Comparison of ENCODE assay signal across 17 cellular contexts in the genomic region with DNA sequence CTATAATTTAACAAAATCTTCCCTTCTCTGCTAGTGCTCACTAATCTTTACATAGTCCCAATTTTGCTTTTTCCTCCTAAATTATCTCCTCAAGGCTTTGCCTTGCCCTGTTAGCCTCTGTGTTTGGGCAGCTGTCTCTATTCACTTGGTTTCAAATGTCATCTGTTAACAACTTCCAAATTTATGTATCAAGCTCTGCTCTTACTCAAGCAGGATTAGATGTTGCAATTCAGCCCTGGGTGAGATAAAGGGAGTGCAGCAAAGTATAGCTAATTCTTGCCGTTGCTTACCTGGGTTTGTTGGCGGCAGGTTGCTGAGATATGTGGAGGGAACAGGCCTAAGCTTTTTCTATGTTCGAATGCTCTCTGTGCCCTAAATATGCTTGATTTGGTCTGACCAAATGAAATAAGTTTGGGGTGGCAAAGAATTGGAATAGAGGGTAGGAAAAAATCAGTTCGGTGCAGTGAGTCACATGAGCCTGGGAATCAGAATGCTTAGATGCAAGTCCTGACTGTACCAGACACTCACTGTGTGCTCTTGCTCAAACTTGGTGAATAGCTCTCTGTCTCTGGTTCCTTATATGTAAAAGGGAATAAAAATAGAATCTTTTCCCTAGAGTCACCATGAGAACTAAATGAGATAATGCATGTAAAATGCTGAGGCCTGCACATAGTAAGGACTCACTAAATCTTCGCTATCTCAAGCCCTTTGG.
DNase-seq lines count a peak whose midpoint lies in the region; ATAC-seq, FAIRE-seq and TF ChIP-seq lines count a peak whose summit lies in the region.
"Had no signal": no experiment of that assay in that cellular context is flagged by ENCODE, and none has a peak within 500 bp of the region (broad histone marks: within the 10 kb centered on the region; RNA-seq: fewer than 3 reads in every experiment).

No MANE protein-coding gene starts in this region.

- H3K9me3 ChIP-seq in GM23248 (ENCODE audit: low read depth) = no peaks in the 10 kb centered on the region
- H3K9me3 ChIP-seq in ascending aorta = peaks cover 0 to 10% of the 10 kb centered on the region in 2 donors
- H3K9me3 ChIP-seq in heart right ventricle = peaks cover 0 to 41% (median 12%) of the 10 kb centered on the region in 11 donors
- H3K9me3 ChIP-seq in pancreas = peaks cover 0 to 3% (median 0%) of the 10 kb centered on the region in 4 donors
- H3K9me3 ChIP-seq in kidney (ENCODE audit: control insufficient read depth in 1 of 2, low read length in 2 of 2) = peaks cover 0 to 3% of the 10 kb centered on the region in 2 donors

- no peaks in the 10 kb centered on the region for H3K27me3 ChIP-seq in GM23248 (replicated peaks; ENCODE audit: insufficient read depth)
- no peaks in the 10 kb centered on the region for H3K27me3 ChIP-seq in ascending aorta
- H3K27me3 ChIP-seq in heart right ventricle = no peaks in the 10 kb centered on the region
- H3K27me3 ChIP-seq in pancreas = no peaks in the 10 kb centered on the region

- H4K20me1 ChIP-seq in GM23248 (ENCODE audit: insufficient read depth) = no peaks in the 10 kb centered on the region

- ATAC-seq in heart right ventricle = peak; percentile 60 to 92 (median 78)
- ATAC-seq in pancreas = peak; percentile 35 to 84 (median 62)
- no peak for ATAC-seq in activated T-helper 17 cell treated with anti-CD3 and anti-CD28 coated beads, Interleukin-2, amount 50 U/mL, for 72 hours (replicated peaks)

- H3K36me3 Mint-ChIP-seq in activated T-helper 17 cell treated with anti-CD3 and anti-CD28 coated beads, Interleukin-2, amount 50 U/mL, for 72 hours (ENCODE audit: low read depth) = no peaks in the 10 kb centered on the region

- DNase-seq in GM23248 (peak; percentile 84), ascending aorta (ENCODE audit: low spot score in 2 of 2) (no peak), heart right ventricle (no peak), pancreas (no peak), glomerular visceral epithelial cell (ENCODE audit: extremely low spot score) (no peak), kidney (no peak)
- DNase-seq in activated naive CD4-positive, alpha-beta T cell treated with anti-CD3 and anti-CD28 coated beads, Interleukin-2, amount 50 U/mL, for 16 hours = no peak
- DNase-seq: caudate nucleus, DMS79, NCI-H1105 treated with DMSO at 0.1 percent for 48 hours, NCI-H774 had no signal

- 28 to 35% methylated on average over 5 of the region's 5 CpGs for WGBS in GM23248 (ENCODE audit: low coverage in 1 of 2, low lambda C conversion rate in 2 of 2, missing lambda C conversion rate in 2 of 2), 2 experiments
- WGBS in heart right ventricle, 2 donors = 56 to 60% methylated on average over 5 of the region's 5 CpGs
- 51 to 54% methylated on average over 5 of the region's 5 CpGs for WGBS in pancreas, 2 donors

- intact Hi-C loops in ascending aorta (cut with DNase I) (no loop called here), heart right ventricle (cut with DNase I) (loop anchor here in 1 of 10 donors (5.0 kb wide), 1 partner anchor 61 kb away; no protein-coding TSS in a partner anchor), pancreas (cut with DNase I) (loop anchor here in 1 of 3 donors (10.0 kb wide), 1 partner anchor 179 kb away; no protein-coding TSS in a partner anchor), kidney (cut with DNase I) (no loop called here)

- peaks cover 18% of the 10 kb centered on the region; the same call in 1 of the 2 replicates for H3F3A ChIP-seq in GM23248 (ENCODE audit: insufficient read depth)

- H3K9me2 ChIP-seq in GM23248 (ENCODE audit: insufficient read depth) = no peaks in the 10 kb centered on the region

- H3K27ac ChIP-seq in GM23248 = peak overlapping the region; percentile 81
- peak overlapping the region; percentile 68 to 70 for H3K27ac ChIP-seq in ascending aorta
- H3K27ac ChIP-seq in heart right ventricle = peak overlapping the region in 8 of 10 donors; percentile 44 to 77 (median 57)
- no peak overlapping the region for H3K27ac ChIP-seq in pancreas
- no peak overlapping the region for H3K27ac ChIP-seq in kidney (ENCODE audit: low read depth in 2 of 2, low read length in 2 of 2)

- H3K36me3 ChIP-seq in GM23248 (ENCODE audit: low read depth) = no peaks in the 10 kb centered on the region
- H3K36me3 ChIP-seq in ascending aorta = no peaks in the 10 kb centered on the region
- no peaks in the 10 kb centered on the region for H3K36me3 ChIP-seq in heart right ventricle
- no peaks in the 10 kb centered on the region for H3K36me3 ChIP-seq in pancreas
- H3K36me3 ChIP-seq in kidney (ENCODE audit: control insufficient read depth in 1 of 2, insufficient read depth in 2 of 2, low read length in 2 of 2) = no peaks in the 10 kb centered on the region

- H2AFZ ChIP-seq in GM23248 = peak overlapping the region; percentile 11

- FAIRE-seq in pancreas (lab: Jason Lieb, UNC) = no peak
- FAIRE-seq in kidney (lab: Jason Lieb, UNC) = no peak
- FAIRE-seq: GM12891, GM19239, TTC549 had no signal

- H3K27me3 Mint-ChIP-seq in activated T-helper 17 cell treated with anti-CD3 and anti-CD28 coated beads, Interleukin-2, amount 50 U/mL, for 72 hours = peaks cover 28% of the 10 kb centered on the region
- H3K27me3 Mint-ChIP-seq: B cell had no signal

- no peaks in the 10 kb centered on the region for H3K79me2 ChIP-seq in GM23248 (ENCODE audit: insufficient read depth)

- H3K4me3 ChIP-seq in GM23248 = no peak overlapping the region
- no peak overlapping the region for H3K4me3 ChIP-seq in ascending aorta
- H3K4me3 ChIP-seq in heart right ventricle = no peak overlapping the region
- no peak overlapping the region for H3K4me3 ChIP-seq in pancreas
- no peak overlapping the region for H3K4me3 ChIP-seq in kidney (ENCODE audit: low read length in 2 of 2)

- H3K4me1 ChIP-seq in GM23248 (ENCODE audit: insufficient read depth) (peaks cover 33% of the 10 kb centered on the region), ascending aorta (peaks cover 0 to 4% of the 10 kb centered on the region in 2 donors), heart right ventricle (peaks cover 0 to 22% (median 10%) of the 10 kb centered on the region in 9 donors), pancreas (peaks cover 0 to 5% (median 0%) of the 10 kb centered on the region in 3 donors), kidney (ENCODE audit: control insufficient read depth in 1 of 2, insufficient read depth in 1 of 2, low read depth in 1 of 2, low read length in 2 of 2) (no peaks in the 10 kb centered on the region)

- peaks cover 23% of the 10 kb centered on the region for H3K9me3 Mint-ChIP-seq in activated T-helper 17 cell treated with anti-CD3 and anti-CD28 coated beads, Interleukin-2, amount 50 U/mL, for 72 hours

- TF ChIP-seq CTCF in ascending aorta (IDR thresholded peaks at IDR 0.05) (no peak), heart right ventricle (IDR thresholded peaks at IDR 0.05) (no peak), pancreas (IDR thresholded peaks at IDR 0.05) (no peak), kidney (IDR thresholded peaks at IDR 0.05; ENCODE audit: borderline replicate concordance, extremely low read depth, insufficient read depth) (no peak)

- no peaks in the 10 kb centered on the region for H3K4me1 Mint-ChIP-seq in activated T-helper 17 cell treated with anti-CD3 and anti-CD28 coated beads, Interleukin-2, amount 50 U/mL, for 72 hours
- H3K4me1 Mint-ChIP-seq: B cell had no signal

- in situ Hi-C loops in GM23248 (cut with MboI) = no loop called here

- H3K4me2 ChIP-seq in GM23248 (ENCODE audit: unreplicated experiment) = peak overlapping the region; percentile 47

- no peak overlapping the region for H3K27ac Mint-ChIP-seq in activated T-helper 17 cell treated with anti-CD3 and anti-CD28 coated beads, Interleukin-2, amount 50 U/mL, for 72 hours
- H3K27ac Mint-ChIP-seq: B cell; stimulated activated naive CD8-positive, alpha-beta T cell treated with anti-CD3 and anti-CD28 coated beads, Interleukin-15, Interleukin-2, amounts not matched to agents 100 ng/mL and 50 ng/mL, for 24 hours had no signal

- no peak overlapping the region for H3K4me3 Mint-ChIP-seq in activated T-helper 17 cell treated with anti-CD3 and anti-CD28 coated beads, Interleukin-2, amount 50 U/mL, for 72 hours
- H3K4me3 Mint-ChIP-seq: B cell; stimulated activated naive CD8-positive, alpha-beta T cell treated with anti-CD3 and anti-CD28 coated beads, Interleukin-15, Interleukin-2, amounts not matched to agents 100 ng/mL and 50 ng/mL, for 24 hours had no signal

- peak overlapping the region; percentile 62 for H3K9ac ChIP-seq in GM23248
- no peak overlapping the region for H3K9ac ChIP-seq in kidney (ENCODE audit: low read length in 2 of 2)

Comparison
In these comparisons a context has a peak if more than half of its experiments do, and no peak if none do; other contexts are left out.
1. H3K27ac ChIP-seq: peak in GM23248 (single experiment), ascending aorta (2 of 2) and heart right ventricle (8 of 10); none in pancreas (0 of 4) and kidney (0 of 2).